In the genomic region with DNA sequence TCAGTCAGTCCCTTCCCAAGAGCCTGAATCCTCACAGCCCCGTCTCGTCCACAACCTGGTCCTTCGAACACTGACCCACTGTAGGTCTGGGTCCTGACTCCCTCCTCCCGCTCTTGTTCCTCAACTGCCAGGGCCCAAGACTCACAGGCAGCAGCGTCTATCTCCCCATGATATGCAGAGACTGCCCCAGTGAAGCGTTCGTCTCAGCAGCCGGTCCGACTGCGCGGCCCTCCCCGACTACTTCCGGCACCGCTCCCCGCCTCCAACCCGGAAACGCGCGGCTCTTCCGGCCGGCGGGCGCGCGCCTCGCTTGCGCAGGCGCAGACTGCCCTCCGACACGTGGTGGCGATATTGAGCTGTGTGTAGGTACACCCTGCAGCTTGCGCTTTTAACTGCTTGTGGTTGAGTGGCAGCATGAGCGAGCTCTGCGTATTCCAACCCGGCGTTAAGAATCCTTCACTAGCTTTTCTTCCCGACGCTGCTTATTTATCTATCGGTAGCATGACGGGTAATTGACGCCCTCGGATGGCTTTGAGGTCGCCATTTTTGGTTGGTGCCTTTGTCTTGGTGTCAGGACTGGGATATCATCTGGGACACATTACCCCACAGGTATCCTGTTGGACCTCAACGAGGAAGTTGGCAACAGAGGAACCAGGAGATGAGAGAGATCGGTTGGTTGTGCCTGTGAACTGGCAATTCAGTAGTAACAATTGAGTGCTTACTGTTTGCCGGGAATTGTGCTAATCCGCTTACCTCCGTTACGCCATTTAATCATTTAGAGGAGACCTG, we compare ENCODE assay signal across 9 cellular contexts. TPM values are rescaled to one million over a fixed set of nuclear protein-coding genes. Genes with fewer than 3 reads are reported as not detected.
A peak's percentile ranks its signal among the peaks of the same experiment; 100 is the strongest.
DNase-seq lines count a peak whose midpoint lies in the region; ATAC-seq, FAIRE-seq and TF ChIP-seq lines count a peak whose summit lies in the region.
"Had no signal": no experiment of that assay in that cellular context is flagged by ENCODE, and none has a peak within 500 bp of the region (broad histone marks: within the 10 kb centered on the region; RNA-seq: fewer than 3 reads in every experiment).

A gene with protein sequence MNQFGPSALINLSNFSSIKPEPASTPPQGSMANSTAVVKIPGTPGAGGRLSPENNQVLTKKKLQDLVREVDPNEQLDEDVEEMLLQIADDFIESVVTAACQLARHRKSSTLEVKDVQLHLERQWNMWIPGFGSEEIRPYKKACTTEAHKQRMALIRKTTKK (minus strand): TSS at position 221 of the 789 bp plus-strand sequence. CDS start 20,986 bp downstream, outside the sequence.

- peaks cover 36% of the 10 kb centered on the region for H3K4me1 Mint-ChIP-seq in central memory CD8-positive, alpha-beta T cell

- TF ChIP-seq CTCF in AG10803 (conservative IDR thresholded peaks at IDR 0.05; ENCODE audit: low read length) (peak; percentile 36), kidney (IDR thresholded peaks at IDR 0.05; ENCODE audit: borderline replicate concordance, extremely low read depth, insufficient read depth) (peak; percentile 60)

- no peaks in the 10 kb centered on the region for H3K9me3 Mint-ChIP-seq in central memory CD8-positive, alpha-beta T cell

- ATAC-seq in GM19023 (IDR thresholded peaks at IDR 0.05; ENCODE audit: unreplicated experiment) (peak; percentile 69), HG03280 (IDR thresholded peaks at IDR 0.05; ENCODE audit: unreplicated experiment) (peak; percentile 87)
- ATAC-seq in central memory CD8-positive, alpha-beta T cell (replicated peaks; ENCODE audit: extremely low read depth, poor library complexity, severe bottlenecking), result peak; percentile 86

- H3K27ac ChIP-seq in kidney (ENCODE audit: low read depth in 2 of 2, low read length in 2 of 2), result peak within 1 kb of the TSS; percentile 77 to 83

- H3K4me1 ChIP-seq in kidney (ENCODE audit: control insufficient read depth in 1 of 2, insufficient read depth in 1 of 2, low read depth in 1 of 2, low read length in 2 of 2), result peaks cover 7 to 11% of the 10 kb centered on the region in 2 donors

- intact Hi-C loops in kidney (cut with DNase I), result no loop called here

- H3K9me3 ChIP-seq in kidney (ENCODE audit: control insufficient read depth in 1 of 2, low read length in 2 of 2), result no peaks in the 10 kb centered on the region

- H3K4me3 Mint-ChIP-seq in central memory CD8-positive, alpha-beta T cell, result peak within 1 kb of the TSS; percentile 100

- DNase-seq in AG10803 (ENCODE audit: low read depth) (peak; percentile 94), NCI-H345 treated with DMSO at 0.1 percent for 48 hours (lab: John Stamatoyannopoulos, UW; ENCODE audit: unreplicated experiment) (peak; percentile 93), kidney (peak; percentile 97)
- DNase-seq in activated CD4-positive, CD25-positive, alpha-beta regulatory T cell treated with anti-CD3 and anti-CD28 coated beads, Interleukin-2, amount 50 U/mL, for 16 hours (ENCODE audit: low read depth, low spot score), result peak; percentile 83
- DNase-seq in central memory CD8-positive, alpha-beta T cell (ENCODE audit: low spot score in 2 of 2), result peak; percentile 71 to 83
- DNase-seq in stimulated activated CD4-positive, alpha-beta T cell treated with anti-CD3 and anti-CD28 coated beads, Interleukin-15, amount 100 ng/mL, for 24 hours, result peak; percentile 91

- no peaks in the 10 kb centered on the region for H3K36me3 ChIP-seq in kidney (ENCODE audit: control insufficient read depth in 1 of 2, insufficient read depth in 2 of 2, low read length in 2 of 2)

- H3K27ac Mint-ChIP-seq in central memory CD8-positive, alpha-beta T cell (ENCODE audit: low read depth), result peak within 1 kb of the TSS; percentile 100

- peak within 1 kb of the TSS; percentile 96 to 99 for H3K9ac ChIP-seq in kidney (ENCODE audit: low read length in 2 of 2)

- peaks cover 24% of the 10 kb centered on the region for H3K36me3 Mint-ChIP-seq in central memory CD8-positive, alpha-beta T cell (ENCODE audit: insufficient read depth)

- H3K4me3 ChIP-seq in AG10803 (ENCODE audit: low read length) (peak within 1 kb of the TSS; percentile 98), kidney (ENCODE audit: low read length in 2 of 2) (peak within 1 kb of the TSS; percentile 73 to 93)

- FAIRE-seq in kidney (lab: Jason Lieb, UNC), result no peak
- FAIRE-seq: endometrium had no signal

- no peaks in the 10 kb centered on the region for H3K27me3 Mint-ChIP-seq in central memory CD8-positive, alpha-beta T cell

RNA-seq across cellular contexts. Expression of the gene that starts here (rescaled TPM):
- total RNA-seq in kidney, result 15.0 TPM
- 22.8 TPM for polyA plus RNA-seq in kidney (ENCODE audit: insufficient read depth, low read depth, low replicate concordance)

Comparison
In these comparisons a context has a peak if more than half of its experiments do, and no peak if none do; other contexts are left out.
1. Peak in every context shown above with its lines: DNase-seq, ATAC-seq, H3K4me3 ChIP-seq and H3K27ac ChIP-seq.